9 cellular contexts compared by ENCODE assay signal in the genomic region with DNA sequence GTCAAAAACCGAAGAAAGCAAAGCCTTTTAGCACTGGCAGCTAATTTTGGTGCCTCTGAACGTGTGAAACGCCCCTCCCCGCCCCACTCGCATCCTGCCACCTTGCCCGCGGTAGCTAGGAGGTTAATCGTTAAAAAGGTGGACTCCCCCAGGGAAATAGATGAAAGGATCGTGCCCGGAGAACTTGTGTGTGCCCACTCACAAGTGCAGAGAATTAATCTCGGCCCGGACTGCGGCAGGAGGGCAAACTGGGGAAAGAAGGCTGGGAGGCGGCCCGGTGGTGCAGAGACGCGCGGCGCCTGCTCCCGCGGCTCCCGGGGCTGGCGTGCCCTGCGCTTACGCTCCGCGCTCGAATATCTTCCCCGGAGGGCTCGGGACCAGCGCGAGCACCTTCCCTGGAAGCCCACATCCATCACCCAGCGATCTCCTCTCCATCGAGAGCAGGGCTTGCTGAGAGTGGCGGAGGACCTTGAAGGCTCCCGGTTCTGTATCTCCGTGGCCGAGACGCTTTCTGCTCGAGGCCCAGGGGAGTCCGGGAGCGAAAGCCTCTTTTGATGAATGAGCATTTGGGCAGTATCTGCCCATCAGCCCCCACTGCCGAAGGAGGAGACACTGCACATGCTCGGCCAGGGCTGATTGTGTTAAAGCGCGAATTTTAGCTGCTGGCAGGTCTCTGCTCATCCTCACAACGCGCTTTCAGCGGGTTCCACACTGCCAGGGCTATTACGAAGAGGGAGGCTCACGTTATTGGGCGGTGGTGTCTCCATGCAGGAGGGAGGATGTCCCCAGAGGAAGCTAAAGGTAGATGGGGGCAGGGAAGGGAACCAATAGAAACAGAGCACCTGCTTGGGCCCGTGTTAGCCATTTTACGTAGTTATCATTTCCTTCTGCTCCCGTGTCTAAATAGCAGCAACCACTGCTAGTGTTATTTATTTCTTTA. TPM values are rescaled to one million over a fixed set of nuclear protein-coding genes. Genes with fewer than 3 reads are reported as not detected.
A peak's percentile ranks its signal among the peaks of the same experiment; 100 is the strongest.
DNase-seq lines count a peak whose midpoint lies in the region; ATAC-seq, FAIRE-seq and TF ChIP-seq lines count a peak whose summit lies in the region.
"Had no signal": no experiment of that assay in that cellular context is flagged by ENCODE, and none has a peak within 500 bp of the region (broad histone marks: within the 10 kb centered on the region; RNA-seq: fewer than 3 reads in every experiment).

No MANE protein-coding gene starts in this region.

- H3K27me3 ChIP-seq in ovary, result no peaks in the 10 kb centered on the region

- WGBS in A549 (ENCODE audit: missing lambda C conversion rate), result 28% methylated on average over 45 of the region's 55 CpGs
- WGBS in ovary, 3 donors, result 2 to 4% (median 2%) methylated on average over 55 of the region's 55 CpGs

- CTCF ChIA-PET in A549 (lab: Yijun Ruan, JAX), result interaction anchor here (0.8 to 2.0 kb wide), 4 partner anchors 9 to 37 kb away, joined by 3 to 4 read pairs (median 4); no protein-coding TSS in a partner anchor

- H3K4me2 ChIP-seq in A549, result peak overlapping the region; percentile 99

- H3K4me1 ChIP-seq in A549 (0 out of 3 replicates have a peak, but pooled peaks cover 3% of the 10 kb centered on the region), ovary (ENCODE audit: insufficient read depth) (peaks cover 4% of the 10 kb centered on the region)

- POLR2A ChIA-PET in A549 (lab: Yijun Ruan, JAX), result no interaction called here
- POLR2A ChIA-PET in activated naive CD8-positive, alpha-beta T cell treated with anti-CD3 and anti-CD28 coated beads, Interleukin-2, amount 10 ng/mL, durations not matched to agents 7 days and 5 days (lab: Charles Lee), result interaction anchor here (1.3 kb wide), 1 partner anchor 23 kb away, joined by 3 read pairs; no protein-coding TSS in a partner anchor

- H3K4me3 ChIP-seq in A549, result peak overlapping the region; percentile 51
- H3K4me3 ChIP-seq in ovary, result peak overlapping the region; percentile 39

- no peaks in the 10 kb centered on the region for H3K36me3 Mint-ChIP-seq in activated naive CD8-positive, alpha-beta T cell treated with anti-CD3 and anti-CD28 coated beads, Interleukin-2, amount 10 ng/mL, durations not matched to agents 7 days and 5 days

- peaks cover 88% of the 10 kb centered on the region for H3K27me3 Mint-ChIP-seq in activated naive CD8-positive, alpha-beta T cell treated with anti-CD3 and anti-CD28 coated beads, Interleukin-2, amount 10 ng/mL, durations not matched to agents 7 days and 5 days

- no peaks in the 10 kb centered on the region for H3K36me3 ChIP-seq in ovary
- H3K36me3 ChIP-seq: neutrophil had no signal

- no peak overlapping the region for H3K27ac Mint-ChIP-seq in activated naive CD8-positive, alpha-beta T cell treated with anti-CD3 and anti-CD28 coated beads, Interleukin-2, amount 10 ng/mL, durations not matched to agents 7 days and 5 days

- no peak for TF ChIP-seq RAD21 in A549 (conservative IDR thresholded peaks at IDR 0.05 in 1 of 2, IDR thresholded peaks at IDR 0.05 in 1 of 2)

- DNase-seq in A549 (ENCODE audit: low read depth in 1 of 2, low spot score in 1 of 2) (peak in 1 of 2 experiments; percentile 20), GM18507 (ENCODE audit: extremely low spot score, insufficient read length, low read depth) (peak; percentile 8), NCI-H524 (lab: John Stamatoyannopoulos, UW) (peak; percentile 77 to 82), left cardiac atrium (peak; percentile 23), ovary (peak in 1 of 5 donors; percentile 10), T1000 (lab: John Stamatoyannopoulos, UW) (no peak)
- DNase-seq in activated naive CD8-positive, alpha-beta T cell treated with anti-CD3 and anti-CD28 coated beads, Interleukin-2, amount 10 ng/mL, durations not matched to agents 7 days and 5 days, result peak; percentile 54

- H3K27ac ChIP-seq in A549 (no peak overlapping the region; a peak in 1 of 6 replicates), ovary (no peak overlapping the region)
- H3K27ac ChIP-seq: neutrophil had no signal

- no peak for TF ChIP-seq EP300 in A549 (IDR thresholded peaks at IDR 0.05)
- no peak for TF ChIP-seq EP300 in ovary (IDR thresholded peaks at IDR 0.05)

- peak overlapping the region; percentile 89 for H3K4me3 Mint-ChIP-seq in activated naive CD8-positive, alpha-beta T cell treated with anti-CD3 and anti-CD28 coated beads, Interleukin-2, amount 10 ng/mL, durations not matched to agents 7 days and 5 days

- H3K9me3 Mint-ChIP-seq in activated naive CD8-positive, alpha-beta T cell treated with anti-CD3 and anti-CD28 coated beads, Interleukin-2, amount 10 ng/mL, durations not matched to agents 7 days and 5 days, result no peaks in the 10 kb centered on the region

- no peak for TF ChIP-seq CTCF in A549 (IDR thresholded peaks at IDR 0.05)
- no peak for TF ChIP-seq CTCF in ovary (IDR thresholded peaks at IDR 0.05)

- intact Hi-C loops in left cardiac atrium (cut with DNase I) (no loop called here), ovary (cut with DNase I) (loop anchor here in 1 of 4 donors (2.0 kb wide), 1 partner anchor 22 kb away; no protein-coding TSS in a partner anchor)

- ATAC-seq in A549, result peak; percentile 83 to 87
- ATAC-seq in HG02981 (IDR thresholded peaks at IDR 0.05; ENCODE audit: unreplicated experiment), result peak; percentile 39
- peak; percentile 56 for ATAC-seq in activated naive CD8-positive, alpha-beta T cell treated with anti-CD3 and anti-CD28 coated beads, Interleukin-2, amount 10 ng/mL, durations not matched to agents 7 days and 5 days (ENCODE audit: low read depth)
- peak; percentile 82 to 86 for ATAC-seq in left cardiac atrium

- H3K9me3 ChIP-seq in A549, result no peaks in the 10 kb centered on the region
- H3K9me3 ChIP-seq in ovary, result no peaks in the 10 kb centered on the region
- H3K9me3 ChIP-seq: neutrophil had no signal

- FAIRE-seq in A549 (lab: Jason Lieb, UNC) (no peak), GM18507 (lab: Jason Lieb, UNC) (peak; percentile 66)

- H3K4me1 Mint-ChIP-seq in activated naive CD8-positive, alpha-beta T cell treated with anti-CD3 and anti-CD28 coated beads, Interleukin-2, amount 10 ng/mL, durations not matched to agents 7 days and 5 days, result peaks cover 8% of the 10 kb centered on the region

- TF ChIP-seq POLR2A in A549 (IDR thresholded peaks at IDR 0.05; ENCODE audit: low read length), result no peak
- no peak for TF ChIP-seq POLR2A in ovary (IDR thresholded peaks at IDR 0.05)

TF ChIP-seq in A549, 52 proteins besides CTCF, POLR2A, EP300 and RAD21:
- no peak for TF ChIP-seq HEYL (CRISPR knock-in tag; IDR thresholded peaks at IDR 0.05)
- TF ChIP-seq FOXS1 (CRISPR knock-in tag; IDR thresholded peaks at IDR 0.05), result no peak
TF ChIP-seq in A549: peak in this region for 0.

RNA-seq across cellular contexts. Expression of a gene that starts 1.3 kb away (rescaled TPM):
- 0.43 TPM in 1 of 2 replicates, not detected in the other for polyA plus RNA-seq in A549 (2011; rRNA removed)
- polyA plus RNA-seq in A549 (2012; cell fraction: cytosol; rRNA removed), result not detected in 2 replicates
- not detected in 2 replicates for polyA plus RNA-seq in A549 (2012; cell fraction: nucleus; rRNA removed)
- polyA plus RNA-seq in A549 (2017; fragmentation: RNase III; extraction: RNeasy Plus Mini Kit Qiagen cat#74134 plus additional on column Dnase treatment), result 0.06 to 0.07 TPM in 2 of 3 replicates, not detected in the other
- not detected in 2 replicates for polyA minus RNA-seq in A549 (2011; rRNA and poly(A)+ RNA removed)
- total RNA-seq in activated naive CD8-positive, alpha-beta T cell treated with anti-CD3 and anti-CD28 coated beads, Interleukin-2, amount 10 ng/mL, durations not matched to agents 7 days and 5 days, result under 1 TPM in 1 of 2 experiments, not detected in 1; 0.08 TPM
- total RNA-seq in left cardiac atrium, result under 1 TPM; 0.38 to 0.39 TPM
- 1 to 10 TPM in 1 of 7 donors, under 1 TPM in 2, not detected in 4; 0.23 to 1.4 (median 0.46) TPM for total RNA-seq in ovary
- polyA plus RNA-seq in ovary, result 1 to 10 TPM in 1 of 2 donors, under 1 TPM in 1; 0.07 to 2.5 TPM
